10 cellular contexts compared by ENCODE assay signal in the genomic region with DNA sequence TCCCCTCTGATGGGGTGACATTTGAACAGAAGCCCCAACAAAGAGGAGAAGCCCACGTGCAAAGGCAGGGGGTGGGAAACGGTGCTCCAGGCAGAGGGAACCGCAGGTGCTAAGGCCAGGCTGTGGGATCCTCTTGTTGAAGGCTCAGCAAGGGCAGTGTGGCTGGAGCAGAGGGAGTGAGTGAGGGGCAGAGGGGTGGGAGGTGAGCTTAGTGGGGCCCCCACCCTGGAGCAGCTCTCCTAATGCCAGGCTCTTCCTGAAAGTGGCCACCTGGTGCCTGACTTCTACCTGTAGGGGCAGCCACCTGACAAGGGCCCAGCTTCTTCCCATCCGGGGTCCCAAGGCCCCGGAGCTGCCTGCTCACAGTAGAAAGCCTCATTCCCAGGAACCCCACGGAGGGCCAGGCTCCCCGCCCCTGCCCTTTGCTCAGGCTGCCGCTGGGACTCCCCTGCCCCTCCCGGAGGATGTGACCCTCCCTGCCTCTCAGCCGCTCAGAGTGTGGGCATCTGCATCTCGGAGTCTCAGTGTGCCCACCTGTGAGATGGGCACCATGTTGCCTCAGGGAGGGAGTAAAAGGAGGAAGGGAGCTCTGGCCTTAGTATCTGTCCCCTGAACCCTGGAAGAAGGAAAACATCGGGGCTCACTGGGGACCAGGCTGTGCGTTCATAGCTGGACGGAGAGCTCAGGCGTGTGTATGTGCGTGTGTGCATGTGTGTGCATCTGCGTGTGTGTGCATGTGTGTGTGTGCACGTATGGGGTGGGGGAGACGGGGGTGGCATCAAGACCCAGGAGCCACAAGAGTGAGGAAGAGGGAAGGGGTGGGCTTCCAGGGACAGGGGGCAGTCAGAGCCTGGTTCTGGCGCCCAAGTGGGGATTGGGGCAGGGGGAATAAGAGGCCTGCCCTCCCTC.
A peak's percentile ranks its signal among the peaks of the same experiment; 100 is the strongest.
DNase-seq lines count a peak whose midpoint lies in the region; ATAC-seq and TF ChIP-seq lines count a peak whose summit lies in the region.
"Had no signal": no experiment of that assay in that cellular context is flagged by ENCODE, and none has a peak within 500 bp of the region (broad histone marks: within the 10 kb centered on the region; RNA-seq: fewer than 3 reads in every experiment).

No MANE protein-coding gene starts in this region.

- no peaks in the 10 kb centered on the region for H3K36me3 ChIP-seq in left ventricle myocardium inferior
- H3K36me3 ChIP-seq in neutrophil: no peaks in the 10 kb centered on the region
- H3K36me3 ChIP-seq in uterus: no peaks in the 10 kb centered on the region

- TF ChIP-seq POLR2A in uterus (IDR thresholded peaks at IDR 0.05): no peak

- H3K9me3 ChIP-seq in left ventricle myocardium inferior (replicated peaks) (no peaks in the 10 kb centered on the region), neutrophil (no peaks in the 10 kb centered on the region), uterus (no peaks in the 10 kb centered on the region)

- H3K27ac ChIP-seq in left ventricle myocardium inferior (replicated peaks) (peak overlapping the region; percentile 93), epithelial cell of prostate (peak overlapping the region; percentile 62), neutrophil (peak overlapping the region; percentile 99), uterus (peak overlapping the region; percentile 96 to 99)
- H3K27ac ChIP-seq: HL-60 had no signal

- peaks cover 71% of the 10 kb centered on the region for H3K4me1 ChIP-seq in left ventricle myocardium inferior
- peaks cover 25 to 26% of the 10 kb centered on the region in 2 experiments for H3K4me1 ChIP-seq in neutrophil (ENCODE audit: control insufficient read depth in 1 of 2, insufficient read depth in 1 of 2, low read depth in 1 of 2, low read length in 1 of 2)
- peaks cover 0 to 19% of the 10 kb centered on the region in 2 donors for H3K4me1 ChIP-seq in uterus

- DNase-seq in left ventricle myocardium inferior (no peak), left cardiac atrium (no peak), epithelial cell of prostate (ENCODE audit: low read depth, low spot score) (no peak), uterus (no peak)
- no peak for DNase-seq in activated naive CD4-positive, alpha-beta T cell treated with anti-CD3 and anti-CD28 coated beads, Interleukin-2, amount 50 U/mL, for 16 hours
- DNase-seq: left colon had no signal

- intact Hi-C loops in left ventricle myocardium inferior (cut with micrococcal nuclease) (no loop called here), left cardiac atrium (cut with DNase I) (loop anchor here in 1 of 2 donors (2.0 to 10.0 kb wide), 2 partner anchors 89 to 115 kb away; a partner anchor contains a TSS), uterus (cut with DNase I; ENCODE audit: low total_unique reads) (no loop called here)

- H3K27me3 ChIP-seq in left ventricle myocardium inferior (ENCODE audit: low read depth): no peaks in the 10 kb centered on the region
- H3K27me3 ChIP-seq in neutrophil: peaks cover 9% of the 10 kb centered on the region
- no peaks in the 10 kb centered on the region for H3K27me3 ChIP-seq in uterus

- TF ChIP-seq CTCF in left ventricle myocardium inferior (IDR thresholded peaks at IDR 0.05; ENCODE audit: borderline replicate concordance) (no peak), neutrophil (IDR thresholded peaks at IDR 0.05) (no peak), uterus (IDR thresholded peaks at IDR 0.05) (no peak)

- ATAC-seq in left cardiac atrium: no peak
- ATAC-seq in HG02588 (IDR thresholded peaks at IDR 0.05; ENCODE audit: unreplicated experiment): no peak
- no peak for ATAC-seq in GM18517 (IDR thresholded peaks at IDR 0.05; ENCODE audit: unreplicated experiment)
- ATAC-seq: left colon had no signal

- H3K4me3 ChIP-seq in left ventricle myocardium inferior (no peak overlapping the region), neutrophil (ENCODE audit: low read depth in 1 of 2, low read length in 1 of 2) (no peak overlapping the region), uterus (no peak overlapping the region)
